Comparison of ENCODE assay signal across 1 cellular context in the genomic region with DNA sequence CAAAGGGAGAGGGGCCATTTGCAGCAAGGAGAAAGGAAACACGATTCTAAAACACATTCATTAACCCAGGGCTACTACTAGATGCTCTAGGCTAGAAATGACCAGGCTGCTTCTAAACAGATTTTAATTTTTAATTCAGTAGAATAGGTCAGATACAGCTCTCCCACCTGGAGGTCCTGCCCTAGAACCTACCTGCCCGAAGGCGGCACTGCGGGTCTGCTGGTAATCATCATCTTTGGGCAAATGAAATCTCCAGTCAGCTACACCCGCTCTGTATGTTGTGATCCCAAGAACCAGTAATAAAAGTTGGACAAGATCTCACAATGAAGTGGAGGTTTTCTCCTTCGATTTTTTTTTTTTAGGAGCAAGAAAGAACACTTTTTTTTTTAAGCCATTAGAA.
TF ChIP-seq lines count a peak whose summit lies in the region.

No MANE protein-coding gene starts in this region.

TF ChIP-seq in GM12878, 131 proteins besides CTCF, POLR2A, EP300 and RAD21 (continued from another document):
- TF ChIP-seq E2F8 (IDR thresholded peaks at IDR 0.05; ENCODE audit: low read depth, partially characterized antibody) (no peak), ZBTB11 (CRISPR knock-in tag; IDR thresholded peaks at IDR 0.05) (no peak), FOXK2 (IDR thresholded peaks at IDR 0.05) (no peak), CBX5 (IDR thresholded peaks at IDR 0.05; ENCODE audit: low read depth) (no peak), NR2C1 (IDR thresholded peaks at IDR 0.05) (no peak), SREBF1 (IDR thresholded peaks at IDR 0.05; ENCODE audit: low read length) (no peak), ESRRA (IDR thresholded peaks at IDR 0.05; ENCODE audit: low read length) (no peak), SP1 (IDR thresholded peaks at IDR 0.05; ENCODE audit: low read depth, low read length) (no peak), POLR2AphosphoS2 (IDR thresholded peaks at IDR 0.05; ENCODE audit: low read depth, low read length) (no peak), MYB (IDR thresholded peaks at IDR 0.05; ENCODE audit: borderline replicate concordance, low read depth, low read length) (no peak), FOS (IDR thresholded peaks at IDR 0.05; ENCODE audit: borderline replicate concordance, extremely low read depth, insufficient read length) (no peak), IRF3 (IDR thresholded peaks at IDR 0.05) (no peak)
